1 cellular context compared by ENCODE assay signal in the genomic region with DNA sequence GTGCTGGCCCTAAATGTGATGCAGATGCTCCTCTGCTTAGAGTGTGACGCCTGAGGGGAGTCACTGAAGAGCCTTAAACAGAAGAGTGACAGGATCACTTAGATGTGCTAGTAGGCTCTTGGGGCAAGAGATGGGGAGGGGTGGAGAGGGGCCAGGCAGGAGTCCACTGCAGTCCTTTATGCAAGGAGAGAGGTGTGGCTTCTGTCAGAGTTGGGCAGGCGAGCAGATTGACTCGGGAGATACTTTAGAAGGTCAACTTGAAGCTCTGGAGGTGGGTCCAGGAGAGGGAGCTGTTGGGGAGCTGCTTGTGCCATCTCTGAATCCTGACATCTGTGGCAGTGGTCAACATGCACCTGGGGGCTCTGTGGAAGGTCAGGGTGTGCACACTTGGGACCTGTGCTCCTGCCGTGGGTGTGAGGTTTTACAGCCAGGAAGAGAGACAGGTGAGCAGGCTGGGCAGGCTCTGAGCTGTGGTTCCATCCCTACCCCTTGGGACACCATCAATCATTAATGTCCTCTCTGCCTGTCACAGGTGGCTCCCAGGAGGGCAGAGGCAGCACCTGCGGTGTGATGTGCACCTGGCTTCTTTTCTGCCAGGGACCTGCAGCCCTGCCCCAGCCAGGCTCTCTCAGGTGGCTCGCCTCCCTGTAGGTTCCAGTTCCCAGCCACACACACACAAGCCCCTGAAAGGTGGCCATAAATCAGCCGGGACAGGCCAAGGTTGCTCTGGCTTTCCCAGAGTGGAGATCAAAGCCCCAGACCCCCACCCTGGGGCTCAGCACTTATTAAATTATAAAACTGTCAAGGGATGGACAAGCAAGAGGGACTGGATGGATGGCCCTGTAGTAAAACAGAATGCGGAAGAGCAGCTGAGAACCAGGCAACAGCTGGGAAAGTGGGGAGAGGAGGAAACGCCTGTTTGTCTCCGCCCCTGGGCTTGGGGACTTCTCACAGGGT.
TF ChIP-seq lines count a peak whose summit lies in the region.

No MANE protein-coding gene starts in this region.

TF ChIP-seq in H1, 55 proteins besides CTCF, POLR2A, EP300 and RAD21:
- TF ChIP-seq POU5F1 (IDR thresholded peaks at IDR 0.05; ENCODE audit: low read depth, low read length) (no peak), TEAD4 (IDR thresholded peaks at IDR 0.05; ENCODE audit: low read depth, low read length) (no peak), MAFK (IDR thresholded peaks at IDR 0.05; ENCODE audit: low read depth, low read length) (no peak), JUN (IDR thresholded peaks at IDR 0.05; ENCODE audit: low read depth, low read length) (no peak), SP1 (IDR thresholded peaks at IDR 0.05; ENCODE audit: low read depth, low read length) (no peak), CREB1 (IDR thresholded peaks at IDR 0.05) (no peak), SRF (IDR thresholded peaks at IDR 0.05; ENCODE audit: low read depth, low read length) (no peak), JUND (IDR thresholded peaks at IDR 0.05; ENCODE audit: low read length) (no peak), FOSL1 (IDR thresholded peaks at IDR 0.05; ENCODE audit: insufficient read depth, low read depth, low read length) (no peak), PHF8 (conservative IDR thresholded peaks at IDR 0.05; ENCODE audit: low read depth, low read length) (no peak), ASH2L (IDR thresholded peaks at IDR 0.05; ENCODE audit: low read length) (no peak), CHD2 (IDR thresholded peaks at IDR 0.05; ENCODE audit: low read length) (no peak), SIX5 (IDR thresholded peaks at IDR 0.05; ENCODE audit: low read depth, low read length) (no peak), CTBP2 (IDR thresholded peaks at IDR 0.05; ENCODE audit: borderline replicate concordance, insufficient read depth, insufficient read length, low read length) (no peak)
- TF ChIP-seq, protein P1, sequence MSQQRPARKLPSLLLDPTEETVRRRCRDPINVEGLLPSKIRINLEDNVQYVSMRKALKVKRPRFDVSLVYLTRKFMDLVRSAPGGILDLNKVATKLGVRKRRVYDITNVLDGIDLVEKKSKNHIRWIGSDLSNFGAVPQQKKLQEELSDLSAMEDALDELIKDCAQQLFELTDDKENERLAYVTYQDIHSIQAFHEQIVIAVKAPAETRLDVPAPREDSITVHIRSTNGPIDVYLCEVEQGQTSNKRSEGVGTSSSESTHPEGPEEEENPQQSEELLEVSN (IDR thresholded peaks at IDR 0.05): no peak
TF ChIP-seq in H1: peak in this region for 0.
